In genomic region chr12:108060054-108060453, GRCh38 we compare ENCODE assay signal across 22 cellular contexts.
"Had no signal": no experiment of that assay in that cellular context is flagged by ENCODE, and none has a peak within 500 bp of the region (broad histone marks: within the 10 kb centered on the region; RNA-seq: fewer than 3 reads in every experiment).

No MANE protein-coding gene starts in this region.

- H3K4me3 ChIP-seq: esophagus squamous epithelium, gastrocnemius medialis, heart right ventricle, left lung, lower lobe of right lung had no signal

- H3K4me3 Mint-ChIP-seq: dendritic cell treated with granulocyte-macrophage colony-stimulating factor and Interleukin-4, amounts not matched to agents 40 ng/mL and 50 ng/mL, for 4 days; effector memory CD8-positive, alpha-beta T cell; endodermal cell; immature natural killer cell had no signal

- H3K36me3 ChIP-seq: esophagus squamous epithelium, gastrocnemius medialis, heart right ventricle, left lung, lower lobe of right lung had no signal

- H3K36me3 Mint-ChIP-seq: immature natural killer cell had no signal

- H3K27ac Mint-ChIP-seq: dendritic cell treated with granulocyte-macrophage colony-stimulating factor and Interleukin-4, amounts not matched to agents 40 ng/mL and 50 ng/mL, for 4 days; effector memory CD8-positive, alpha-beta T cell; endodermal cell; immature natural killer cell had no signal

- H3K9me3 Mint-ChIP-seq: dendritic cell treated with granulocyte-macrophage colony-stimulating factor and Interleukin-4, amounts not matched to agents 40 ng/mL and 50 ng/mL, for 4 days; effector memory CD8-positive, alpha-beta T cell; endodermal cell; immature natural killer cell had no signal

- H3K27ac ChIP-seq: epithelial cell of prostate, esophagus squamous epithelium, gastrocnemius medialis, heart right ventricle, left lung, lower lobe of right lung had no signal

- H3K4me1 Mint-ChIP-seq: endodermal cell, immature natural killer cell had no signal

- H3K9me3 ChIP-seq: esophagus squamous epithelium, gastrocnemius medialis, heart right ventricle, left lung, lower lobe of right lung had no signal

- H3K4me1 ChIP-seq: esophagus squamous epithelium, gastrocnemius medialis, heart right ventricle, left lung, lower lobe of right lung had no signal

- DNase-seq: cortex of kidney; effector CD8-positive, alpha-beta T cell; effector memory CD8-positive, alpha-beta T cell; endodermal cell; erythroblast; esophagus squamous epithelium; foreskin fibroblast; foreskin melanocyte; gastrocnemius medialis; glutamatergic neuron; head of caudate nucleus; heart right ventricle; immature natural killer cell; left cardiac atrium; left lung; left ventricle myocardium superior; lower lobe of right lung; mesenchymal stem cell; midbrain had no signal

- ATAC-seq: effector memory CD8-positive, alpha-beta T cell; esophagus mucosa; gastrocnemius medialis; heart right ventricle; left cardiac atrium; left lung; left ventricle myocardium superior; lower lobe of right lung had no signal
